9 cellular contexts compared by ENCODE assay signal in genomic region chr12:124498870-124499753, GRCh38.
DNase-seq lines count a peak whose midpoint lies in the region; ATAC-seq, FAIRE-seq and TF ChIP-seq lines count a peak whose summit lies in the region.
"Had no signal": no experiment of that assay in that cellular context is flagged by ENCODE, and none has a peak within 500 bp of the region (broad histone marks: within the 10 kb centered on the region; RNA-seq: fewer than 3 reads in every experiment).

No MANE protein-coding gene starts in this region.

- no peaks in the 10 kb centered on the region for H3K36me3 ChIP-seq in CD4-positive, CD25-positive, alpha-beta regulatory T cell (ENCODE audit: control insufficient read depth, insufficient read depth, low read length)
- no peaks in the 10 kb centered on the region; the same call in 1 of the 2 replicates for H3K36me3 ChIP-seq in OCI-LY1 (ENCODE audit: insufficient read depth, low read length)
- H3K36me3 ChIP-seq in esophagus squamous epithelium = peaks cover 0 to 16% (median 8%) of the 10 kb centered on the region in 3 donors
- peaks cover 0 to 5% (median 0%) of the 10 kb centered on the region in 3 donors for H3K36me3 ChIP-seq in pancreas
- H3K36me3 ChIP-seq in aorta (ENCODE audit: control insufficient read depth in 1 of 2, insufficient read depth in 2 of 2, low read length in 1 of 2) = no peaks in the 10 kb centered on the region

- H3K9ac ChIP-seq in OCI-LY1 (ENCODE audit: low read length) = no peak overlapping the region

- H3K4me3 ChIP-seq in CD4-positive, CD25-positive, alpha-beta regulatory T cell (ENCODE audit: low read depth, low read length) = no peak overlapping the region
- H3K4me3 ChIP-seq in OCI-LY1 (ENCODE audit: low read depth, low read length, poor library complexity, severe bottlenecking) = no peak overlapping the region
- no peak overlapping the region for H3K4me3 ChIP-seq in esophagus squamous epithelium
- no peak overlapping the region for H3K4me3 ChIP-seq in pancreas
- H3K4me3 ChIP-seq in aorta (ENCODE audit: low read length in 2 of 2) = no peak overlapping the region

- no peak for DNase-seq in CD4-positive, CD25-positive, alpha-beta regulatory T cell
- DNase-seq in esophagus squamous epithelium (lab: John Stamatoyannopoulos, UW) (no peak), pancreas (no peak), HTR-8/SVneo (ENCODE audit: insufficient read length, low spot score) (no peak), aorta (no peak), SK-N-DZ (ENCODE audit: low spot score) (no peak)
- DNase-seq: DMS 273 treated with DMSO at 0.1 percent for 48 hours had no signal

- H4K20me1 ChIP-seq in OCI-LY1 (ENCODE audit: insufficient read depth, low read length) = no peaks in the 10 kb centered on the region

- H3K9me3 Mint-ChIP-seq in CD4-positive, CD25-positive, alpha-beta regulatory T cell = no peaks in the 10 kb centered on the region

- peaks cover 0 to 71% (median 19%) of the 10 kb centered on the region in 4 donors for H3K4me1 Mint-ChIP-seq in CD4-positive, CD25-positive, alpha-beta regulatory T cell

- H3K4me1 ChIP-seq in CD4-positive, CD25-positive, alpha-beta regulatory T cell (ENCODE audit: control insufficient read depth, insufficient read depth, low read length, poor library complexity, severe bottlenecking) = peaks cover 17% of the 10 kb centered on the region
- H3K4me1 ChIP-seq in OCI-LY1 (ENCODE audit: insufficient read depth, low read length, severe bottlenecking) = peaks cover 7% of the 10 kb centered on the region
- peaks cover 29 to 87% (median 45%) of the 10 kb centered on the region in 3 donors for H3K4me1 ChIP-seq in esophagus squamous epithelium
- H3K4me1 ChIP-seq in pancreas = peaks cover 20 to 32% (median 20%) of the 10 kb centered on the region in 3 donors
- H3K4me1 ChIP-seq in aorta (ENCODE audit: control insufficient read depth in 1 of 2, insufficient read depth in 2 of 2, low read length in 2 of 2) = no peaks in the 10 kb centered on the region

- no peak for ATAC-seq in CD4-positive, CD25-positive, alpha-beta regulatory T cell (ENCODE audit: low read depth in 2 of 2)
- ATAC-seq in pancreas (no peak), HG02798 (IDR thresholded peaks at IDR 0.05; ENCODE audit: poor library complexity, unreplicated experiment) (no peak), aorta (ENCODE audit: low FRiP score) (no peak)

- no peaks in the 10 kb centered on the region for H3K27me3 ChIP-seq in CD4-positive, CD25-positive, alpha-beta regulatory T cell (ENCODE audit: control insufficient read depth, insufficient read depth, low read length)
- H3K27me3 ChIP-seq in OCI-LY1 (ENCODE audit: insufficient read depth, low read length) = no peaks in the 10 kb centered on the region
- no peaks in the 10 kb centered on the region for H3K27me3 ChIP-seq in esophagus squamous epithelium
- H3K27me3 ChIP-seq in pancreas = no peaks in the 10 kb centered on the region
- no peaks in the 10 kb centered on the region for H3K27me3 ChIP-seq in aorta (ENCODE audit: control insufficient read depth in 1 of 2, insufficient read depth in 2 of 2, low read length in 1 of 2)

- no peaks in the 10 kb centered on the region for H3F3A ChIP-seq in OCI-LY1 (ENCODE audit: insufficient read depth, low read length)

- WGBS in esophagus squamous epithelium, 2 donors = 80 to 83% methylated on average over 20 to 22 of the region's 26 CpGs
- 89 to 90% methylated on average over 25 to 26 of the region's 26 CpGs for WGBS in pancreas, 2 donors
- WGBS in aorta, 2 donors = 59 to 60% methylated on average over 26 of the region's 26 CpGs

- FAIRE-seq in pancreas (lab: Jason Lieb, UNC) (no peak), HTR-8/SVneo (lab: Jason Lieb, UNC) (no peak)

- no peaks in the 10 kb centered on the region for H3K27me3 Mint-ChIP-seq in CD4-positive, CD25-positive, alpha-beta regulatory T cell

- H3K36me3 Mint-ChIP-seq in CD4-positive, CD25-positive, alpha-beta regulatory T cell = peaks cover 8% of the 10 kb centered on the region

- intact Hi-C loops in esophagus squamous epithelium (cut with DNase I) = no loop called here
- intact Hi-C loops in pancreas (cut with DNase I) = loop anchor here in 1 of 3 donors (10.0 kb wide), 2 partner anchors 114 to 256 kb away; no protein-coding TSS in a partner anchor
- intact Hi-C loops in aorta (cut with DNase I) = loop anchor here in 1 of 2 donors (5.0 kb wide), 1 partner anchor 42 kb away; no protein-coding TSS in a partner anchor

- peak overlapping the region in 2 of 3 donors; percentile 30 to 89 for H3K27ac Mint-ChIP-seq in CD4-positive, CD25-positive, alpha-beta regulatory T cell

- no peaks in the 10 kb centered on the region for H3K9me3 ChIP-seq in CD4-positive, CD25-positive, alpha-beta regulatory T cell (ENCODE audit: control insufficient read depth in 2 of 2, low read length in 2 of 2)
- H3K9me3 ChIP-seq in OCI-LY1 (ENCODE audit: low read length) = no peaks in the 10 kb centered on the region
- no peaks in the 10 kb centered on the region for H3K9me3 ChIP-seq in esophagus squamous epithelium
- no peaks in the 10 kb centered on the region for H3K9me3 ChIP-seq in pancreas
- no peaks in the 10 kb centered on the region for H3K9me3 ChIP-seq in aorta (ENCODE audit: control insufficient read depth, low read length)

- no peak overlapping the region for H3K27ac ChIP-seq in CD4-positive, CD25-positive, alpha-beta regulatory T cell (ENCODE audit: insufficient read depth, low read length, poor library complexity, severe bottlenecking)
- H3K27ac ChIP-seq in OCI-LY1 (ENCODE audit: low read depth, low read length, poor library complexity, severe bottlenecking) = no peak overlapping the region
- H3K27ac ChIP-seq in esophagus squamous epithelium = peak overlapping the region in 3 of 4 donors; percentile 35 to 75 (median 68)
- peak overlapping the region; percentile 14 to 79 (median 56) for H3K27ac ChIP-seq in pancreas
- peak overlapping the region in 1 of 2 donors; percentile 0 for H3K27ac ChIP-seq in aorta (ENCODE audit: low read depth in 1 of 2, low read length in 2 of 2)

- H3K79me2 ChIP-seq in OCI-LY1 (ENCODE audit: insufficient read depth, low read length) = no peaks in the 10 kb centered on the region

- H2AFZ ChIP-seq in OCI-LY1 (ENCODE audit: low read length) = no peak overlapping the region

- no peaks in the 10 kb centered on the region for H3K9me2 ChIP-seq in OCI-LY1 (ENCODE audit: low read depth, low read length)

- H3K4me3 Mint-ChIP-seq in CD4-positive, CD25-positive, alpha-beta regulatory T cell = no peak overlapping the region

- TF ChIP-seq CTCF in OCI-LY1 (IDR thresholded peaks at IDR 0.05; ENCODE audit: low read length) (peak; percentile 25), esophagus squamous epithelium (IDR thresholded peaks at IDR 0.05) (no peak), pancreas (IDR thresholded peaks at IDR 0.05) (no peak)

- no peak for TF ChIP-seq POLR2A in esophagus squamous epithelium (IDR thresholded peaks at IDR 0.05)

- H3K4me2 ChIP-seq in OCI-LY1 (ENCODE audit: low read length) = no peak overlapping the region

Comparison
In these comparisons a context has a peak if more than half of its experiments do, and no peak if none do; other contexts are left out.
1. H3K27ac ChIP-seq: peak in esophagus squamous epithelium (3 of 4) and pancreas (4 of 4); none in CD4-positive, CD25-positive, alpha-beta regulatory T cell (single experiment) and OCI-LY1 (single experiment).